ENCODE assay signal across 14 cellular contexts in genomic region chr13:113616991-113617749, GRCh38. TPM values are rescaled to one million over a fixed set of nuclear protein-coding genes. Genes with fewer than 3 reads are reported as not detected.
DNase-seq lines count a peak whose midpoint lies in the region; ATAC-seq and TF ChIP-seq lines count a peak whose summit lies in the region.
"Had no signal": no experiment of that assay in that cellular context is flagged by ENCODE, and none has a peak within 500 bp of the region (broad histone marks: within the 10 kb centered on the region; RNA-seq: fewer than 3 reads in every experiment).

No MANE protein-coding gene starts in this region.

- no peaks in the 10 kb centered on the region for H3K27me3 ChIP-seq in BLaER1 treated with 17β-estradiol and CSF1 and Interleukin-3, amounts not matched to agents 10 nM and 100 nM

- no peaks in the 10 kb centered on the region for H3K9me3 ChIP-seq in BLaER1 treated with 17β-estradiol and CSF1 and Interleukin-3, amounts not matched to agents 10 nM and 100 nM (replicated peaks in 1 of 11)

- DNase-seq in LHCN-M2 (ENCODE audit: low read depth) = peak; percentile 22
- DNase-seq in memory B cell (ENCODE audit: low spot score in 2 of 2) = no peak
- DNase-seq in activated effector memory CD4-positive, alpha-beta T cell treated with Interleukin-2 at 50 U/mL for 16 hours = no peak
- DNase-seq: activated CD4-positive, alpha-beta T cell treated with anti-CD3 and anti-CD28 coated beads, Interleukin-2, amount 50 U/mL, for 48 hours; hypothalamus had no signal

- H3K27ac ChIP-seq in BLaER1 treated with 17β-estradiol and CSF1 and Interleukin-3, amounts not matched to agents 10 nM and 100 nM = peak overlapping the region in 8 of 11 experiments; percentile 10 to 64 (median 36); a peak in 11 of 22 replicates
- H3K27ac ChIP-seq: PC-9 had no signal

- peak overlapping the region in 9 of 11 experiments; percentile 20 to 72 (median 48); a peak in 15 of 22 replicates for H3K4me2 ChIP-seq in BLaER1 treated with 17β-estradiol and CSF1 and Interleukin-3, amounts not matched to agents 10 nM and 100 nM
- H3K4me2 ChIP-seq: PC-9 had no signal

- H3K9me3 Mint-ChIP-seq in brain = no peaks in the 10 kb centered on the region
- no peaks in the 10 kb centered on the region for H3K9me3 Mint-ChIP-seq in memory B cell
- H3K9me3 Mint-ChIP-seq: stimulated activated naive CD8-positive, alpha-beta T cell treated with anti-CD3 and anti-CD28 coated beads, Interleukin-15, Interleukin-2, amounts not matched to agents 100 ng/mL and 50 ng/mL, for 24 hours had no signal

- H3K4me3 Mint-ChIP-seq in brain (no peak overlapping the region), memory B cell (no peak overlapping the region)
- H3K4me3 Mint-ChIP-seq: stimulated activated naive CD8-positive, alpha-beta T cell treated with anti-CD3 and anti-CD28 coated beads, Interleukin-15, Interleukin-2, amounts not matched to agents 100 ng/mL and 50 ng/mL, for 24 hours had no signal

- ATAC-seq in memory B cell (ENCODE audit: low read depth) (no peak), GM18868 (IDR thresholded peaks at IDR 0.05; ENCODE audit: unreplicated experiment) (no peak), GM21447 (IDR thresholded peaks at IDR 0.05; ENCODE audit: unreplicated experiment) (no peak), GM21619 (IDR thresholded peaks at IDR 0.05; ENCODE audit: unreplicated experiment) (no peak)

- H3K4me1 Mint-ChIP-seq in brain = peaks cover 29% of the 10 kb centered on the region
- H3K4me1 Mint-ChIP-seq in memory B cell = peaks cover 6% of the 10 kb centered on the region

- peak overlapping the region in 8 of 11 experiments; percentile 12 to 54 (median 41); a peak in 11 of 22 replicates for H3K9ac ChIP-seq in BLaER1 treated with 17β-estradiol and CSF1 and Interleukin-3, amounts not matched to agents 10 nM and 100 nM

- H4K20me1 ChIP-seq in BLaER1 treated with 17β-estradiol and CSF1 and Interleukin-3, amounts not matched to agents 10 nM and 100 nM = peaks cover 59 to 100% (median 100%) of the 10 kb centered on the region in 11 experiments

- H3K4me3 ChIP-seq in BLaER1 treated with 17β-estradiol and CSF1 and Interleukin-3, amounts not matched to agents 10 nM and 100 nM = no peak overlapping the region
- H3K4me3 ChIP-seq: PC-9 had no signal

- peaks cover 27% of the 10 kb centered on the region for H3K36me3 Mint-ChIP-seq in brain
- peaks cover 6% of the 10 kb centered on the region for H3K36me3 Mint-ChIP-seq in memory B cell

- H3K27me3 Mint-ChIP-seq in brain = no peaks in the 10 kb centered on the region
- no peaks in the 10 kb centered on the region for H3K27me3 Mint-ChIP-seq in memory B cell
- H3K27me3 Mint-ChIP-seq: stimulated activated naive CD8-positive, alpha-beta T cell treated with anti-CD3 and anti-CD28 coated beads, Interleukin-15, Interleukin-2, amounts not matched to agents 100 ng/mL and 50 ng/mL, for 24 hours had no signal

- H3K36me3 ChIP-seq in BLaER1 treated with 17β-estradiol and CSF1 and Interleukin-3, amounts not matched to agents 10 nM and 100 nM = peaks cover 56 to 98% (median 79%) of the 10 kb centered on the region in 11 experiments

- TF ChIP-seq CTCF in brain (conservative IDR thresholded peaks at IDR 0.05) = no peak

- peak overlapping the region; percentile 39 to 92 (median 53) for H3K27ac Mint-ChIP-seq in brain
- peak overlapping the region; percentile 64 for H3K27ac Mint-ChIP-seq in memory B cell

- peaks cover 6 to 37% (median 30%) of the 10 kb centered on the region in 10 experiments; a peak in 18 of 20 replicates for H3K4me1 ChIP-seq in BLaER1 treated with 17β-estradiol and CSF1 and Interleukin-3, amounts not matched to agents 10 nM and 100 nM

RNA-seq across cellular contexts. Expression of gene TFDP1, which starts 32.6 kb away (rescaled TPM):
- total RNA-seq in LHCN-M2 (2014; rRNA removed) = 141 and 146 TPM in 2 replicates
- 95.5 TPM for polyA plus RNA-seq in LHCN-M2 (2012)
- 216 TPM for polyA plus RNA-seq in brain (ENCODE audit: insufficient read depth, low read depth, low replicate concordance)

RNA-seq across cellular contexts. Expression of gene ATP4B, which starts 40.8 kb away (rescaled TPM):
- total RNA-seq in LHCN-M2 (2014; rRNA removed) = not detected in 2 replicates
- not detected for polyA plus RNA-seq in LHCN-M2 (2012)
- 1.8 TPM for polyA plus RNA-seq in brain (ENCODE audit: insufficient read depth, low read depth, low replicate concordance)
- total RNA-seq: PC-9, skeletal muscle tissue had no signal
- polyA plus RNA-seq: BJ had no signal

RNA-seq across cellular contexts. Expression of gene GRK1, which starts 49.8 kb away (rescaled TPM):
- total RNA-seq in LHCN-M2 (2014; rRNA removed) = not detected in 2 replicates
- 0.02 TPM for polyA plus RNA-seq in LHCN-M2 (2012)
- polyA plus RNA-seq in brain (ENCODE audit: insufficient read depth, low read depth, low replicate concordance) = 2.5 TPM
- total RNA-seq: PC-9, skeletal muscle tissue had no signal
